In genomic region chr9:33164138-33164809, GRCh38 we compare ENCODE assay signal across 7 cellular contexts. TPM values are rescaled to one million over a fixed set of nuclear protein-coding genes. Genes with fewer than 3 reads are reported as not detected.
DNase-seq lines count a peak whose midpoint lies in the region; ATAC-seq and TF ChIP-seq lines count a peak whose summit lies in the region.

No MANE protein-coding gene starts in this region.

- intact Hi-C loops in left lung (cut with DNase I): no loop called here

- peak overlapping the region; percentile 97 for H3K27ac Mint-ChIP-seq in activated naive CD8-positive, alpha-beta T cell
- peak overlapping the region; percentile 98 for H3K27ac Mint-ChIP-seq in type B pancreatic cell

- H3K36me3 ChIP-seq in left lung: no peaks in the 10 kb centered on the region

- H3K4me3 Mint-ChIP-seq in activated naive CD8-positive, alpha-beta T cell: peak overlapping the region; percentile 82
- H3K4me3 Mint-ChIP-seq in type B pancreatic cell: peak overlapping the region; percentile 85

- H3K4me3 ChIP-seq in left lung: peak overlapping the region; percentile 73 to 96

- H3K9me3 Mint-ChIP-seq in activated naive CD8-positive, alpha-beta T cell (ENCODE audit: low read depth): no peaks in the 10 kb centered on the region
- no peaks in the 10 kb centered on the region for H3K9me3 Mint-ChIP-seq in type B pancreatic cell

- no peak for DNase-seq in left lung
- DNase-seq in type B pancreatic cell (ENCODE audit: extremely low spot score, unreplicated experiment): no peak
- no peak for DNase-seq in NCI-H146 treated with DMSO at 0.1 percent for 48 hours (lab: John Stamatoyannopoulos, UW; ENCODE audit: unreplicated experiment)
- DNase-seq in AG20443 (ENCODE audit: low spot score): no peak

- H3K4me1 Mint-ChIP-seq in activated naive CD8-positive, alpha-beta T cell (ENCODE audit: low read depth): peaks cover 84% of the 10 kb centered on the region
- peaks cover 59% of the 10 kb centered on the region for H3K4me1 Mint-ChIP-seq in type B pancreatic cell (ENCODE audit: unreplicated experiment)

- H3K27ac ChIP-seq in left lung: peak overlapping the region; percentile 98 to 99

- H3K9me3 ChIP-seq in left lung: no peaks in the 10 kb centered on the region

- H3K27me3 Mint-ChIP-seq in activated naive CD8-positive, alpha-beta T cell: no peaks in the 10 kb centered on the region
- no peaks in the 10 kb centered on the region for H3K27me3 Mint-ChIP-seq in type B pancreatic cell

- peaks cover 57 to 86% of the 10 kb centered on the region in 2 donors for H3K4me1 ChIP-seq in left lung

- ATAC-seq in GM18858 (IDR thresholded peaks at IDR 0.05; ENCODE audit: unreplicated experiment) (peak; percentile 17), HG02973 (IDR thresholded peaks at IDR 0.05; ENCODE audit: unreplicated experiment) (peak; percentile 25), left lung (no peak)

- H3K36me3 Mint-ChIP-seq in activated naive CD8-positive, alpha-beta T cell: no peaks in the 10 kb centered on the region
- no peaks in the 10 kb centered on the region for H3K36me3 Mint-ChIP-seq in type B pancreatic cell

- TF ChIP-seq CTCF in left lung (IDR thresholded peaks at IDR 0.05) (no peak), type B pancreatic cell (conservative IDR thresholded peaks at IDR 0.05) (no peak)

- H3K27me3 ChIP-seq in left lung: no peaks in the 10 kb centered on the region

RNA-seq across cellular contexts. Expression of gene B4GALT1, which starts 2.9 kb away (rescaled TPM):
- total RNA-seq in left lung (100 to 1,000 TPM in 1 of 2 donors, 10 to 100 TPM in 1; 83.6 to 107 TPM), type B pancreatic cell (ENCODE audit: low replicate concordance) (91.9 and 150 TPM in 2 replicates)
